1 cellular context compared by ENCODE assay signal in the genomic region with DNA sequence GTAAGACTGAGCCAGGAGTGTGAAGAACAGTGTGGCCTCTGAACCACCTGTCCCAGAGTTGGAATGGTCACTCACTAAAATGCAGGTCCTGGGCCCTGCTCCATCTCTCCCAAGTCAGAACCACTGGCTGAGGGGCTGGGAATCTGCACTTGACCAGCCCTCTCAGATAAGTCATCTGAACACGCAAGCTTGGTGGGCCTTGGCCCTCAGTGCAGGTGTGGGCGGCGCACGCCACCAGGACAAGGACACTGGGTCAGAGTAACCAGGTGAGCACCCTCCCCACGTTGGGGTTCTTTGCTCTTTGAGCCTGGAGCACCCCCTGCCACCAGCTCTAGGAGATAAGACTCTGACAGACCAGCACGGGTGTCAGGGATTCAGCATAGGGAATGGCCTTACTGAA.
TF ChIP-seq lines count a peak whose summit lies in the region.

No MANE protein-coding gene starts in this region.

TF ChIP-seq in HepG2, 621 proteins besides CTCF, POLR2A, EP300 and RAD21:
- TF ChIP-seq NONO (IDR thresholded peaks at IDR 0.05) (no peak), NONO (CRISPR knock-in tag; conservative IDR thresholded peaks at IDR 0.05) (no peak), ZNF263 (CRISPR knock-in tag; IDR thresholded peaks at IDR 0.05) (peak; percentile 78), SMARCE1 (IDR thresholded peaks at IDR 0.05; ENCODE audit: borderline replicate concordance) (no peak)
TF ChIP-seq in HepG2: peak in this region for 1.
